ENCODE assay signal across 19 cellular contexts in the genomic region with DNA sequence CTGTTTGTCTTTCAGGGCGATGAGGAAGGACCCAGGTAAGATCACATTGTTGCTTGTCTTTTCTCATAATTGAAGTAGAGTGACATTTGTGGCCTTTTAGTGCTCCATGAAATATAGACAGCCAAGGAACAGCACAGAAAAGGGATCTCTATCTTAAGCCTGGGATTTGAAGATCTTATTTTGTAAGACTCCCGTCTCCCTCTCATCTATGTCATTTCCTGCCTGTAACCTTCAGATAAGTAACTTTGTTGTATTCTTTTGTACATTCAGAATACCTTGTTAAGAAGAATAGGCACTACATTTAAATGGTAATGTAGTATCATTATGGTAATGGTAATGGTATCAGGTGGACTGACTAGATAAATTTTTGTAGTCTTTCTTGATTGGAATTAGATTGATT.
DNase-seq lines count a peak whose midpoint lies in the region; ATAC-seq and TF ChIP-seq lines count a peak whose summit lies in the region.
"Had no signal": no experiment of that assay in that cellular context is flagged by ENCODE, and none has a peak within 500 bp of the region (broad histone marks: within the 10 kb centered on the region; RNA-seq: fewer than 3 reads in every experiment).

No MANE protein-coding gene starts in this region.

- H3K9me3 Mint-ChIP-seq in mesothelial cell of epicardium (peaks cover 9% of the 10 kb centered on the region), chondrocyte (ENCODE audit: low read depth) (peaks cover 4% of the 10 kb centered on the region)
- peaks cover 5% of the 10 kb centered on the region for H3K9me3 Mint-ChIP-seq in stimulated activated effector memory CD8-positive, alpha-beta T cell treated with anti-CD3 and anti-CD28 coated beads, Interleukin-12 subunit alpha, Interleukin-12 subunit beta, amount 100 ng/mL, for 72 hours

- no peaks in the 10 kb centered on the region for H3K27me3 Mint-ChIP-seq in mesothelial cell of epicardium (ENCODE audit: low read depth)
- H3K27me3 Mint-ChIP-seq in chondrocyte (ENCODE audit: low read depth): no peaks in the 10 kb centered on the region

- peaks cover 4% of the 10 kb centered on the region for H3K4me1 Mint-ChIP-seq in mesothelial cell of epicardium
- peaks cover 6% of the 10 kb centered on the region for H3K4me1 Mint-ChIP-seq in stimulated activated effector memory CD8-positive, alpha-beta T cell treated with anti-CD3 and anti-CD28 coated beads, Interleukin-12 subunit alpha, Interleukin-12 subunit beta, amount 100 ng/mL, for 72 hours
- peaks cover 2% of the 10 kb centered on the region for H3K4me1 Mint-ChIP-seq in chondrocyte (ENCODE audit: low read depth)

- H3K27ac Mint-ChIP-seq in mesothelial cell of epicardium: peak overlapping the region; percentile 59
- H3K27ac Mint-ChIP-seq in stimulated activated effector memory CD8-positive, alpha-beta T cell treated with anti-CD3 and anti-CD28 coated beads, Interleukin-12 subunit alpha, Interleukin-12 subunit beta, amount 100 ng/mL, for 72 hours: peak overlapping the region; percentile 8
- no peak overlapping the region for H3K27ac Mint-ChIP-seq in chondrocyte (ENCODE audit: unreplicated experiment)

- no peaks in the 10 kb centered on the region for H3K27me3 ChIP-seq in WERI-Rb-1 (ENCODE audit: insufficient read depth, low read depth, severe bottlenecking)
- H3K27me3 ChIP-seq: BLaER1, MG63 had no signal

- H3K36me3 Mint-ChIP-seq in mesothelial cell of epicardium (peaks cover 54% of the 10 kb centered on the region), chondrocyte (ENCODE audit: low read depth) (peaks cover 20% of the 10 kb centered on the region)
- H3K36me3 Mint-ChIP-seq in stimulated activated effector memory CD8-positive, alpha-beta T cell treated with anti-CD3 and anti-CD28 coated beads, Interleukin-12 subunit alpha, Interleukin-12 subunit beta, amount 100 ng/mL, for 72 hours: peaks cover 18% of the 10 kb centered on the region

- DNase-seq in DMS53 (lab: John Stamatoyannopoulos, UW) (peak; percentile 4), DMS53 treated with DMSO at 0.1 percent for 48 hours (lab: John Stamatoyannopoulos, UW; ENCODE audit: unreplicated experiment) (no peak), dermis blood vessel endothelial cell (peak; percentile 54), mesothelial cell of epicardium (ENCODE audit: low spot score in 2 of 2, unreplicated experiment in 2 of 2) (no peak), NCI-H226 (no peak), WERI-Rb-1 (no peak), chondrocyte (ENCODE audit: low spot score) (no peak)
- DNase-seq in stimulated activated effector memory CD8-positive, alpha-beta T cell treated with anti-CD3 and anti-CD28 coated beads, Interleukin-12 subunit alpha, Interleukin-12 subunit beta, amount 100 ng/mL, for 72 hours (ENCODE audit: low spot score in 2 of 2): no peak
- DNase-seq: 8988T, DMS 273 treated with DMSO at 0.1 percent for 48 hours, IMR-90, Karpas-422, MG63, NCI-H1092 treated with DMSO at 0.1 percent for 48 hours, NCI-H2081 treated with DMSO at 0.1 percent for 48 hours, OCI-M1, RPMI8226, SIG-M5 had no signal

- no peaks in the 10 kb centered on the region; the same call in none of the 2 replicates for H3K36me3 ChIP-seq in WERI-Rb-1

- TF ChIP-seq CTCF in mesothelial cell of epicardium (IDR thresholded peaks at IDR 0.05; ENCODE audit: unreplicated experiment) (no peak), WERI-Rb-1 (IDR thresholded peaks at IDR 0.05; ENCODE audit: low read depth, low read length) (no peak), chondrocyte (IDR thresholded peaks at IDR 0.05) (no peak)

- H3K9me3 ChIP-seq in WERI-Rb-1 (ENCODE audit: severe bottlenecking): no peaks in the 10 kb centered on the region

- no peak for ATAC-seq in stimulated activated effector memory CD8-positive, alpha-beta T cell treated with anti-CD3 and anti-CD28 coated beads, Interleukin-12 subunit alpha, Interleukin-12 subunit beta, amount 100 ng/mL, for 72 hours

- H3K27ac ChIP-seq in WERI-Rb-1: no peak overlapping the region
- H3K27ac ChIP-seq: BLaER1 had no signal

- no peak overlapping the region for H3K4me3 ChIP-seq in WERI-Rb-1 (ENCODE audit: low read depth, low read length)
- H3K4me3 ChIP-seq: BLaER1, MG63 had no signal

- H3K4me3 Mint-ChIP-seq in mesothelial cell of epicardium (no peak overlapping the region), chondrocyte (ENCODE audit: unreplicated experiment) (no peak overlapping the region)
- no peak overlapping the region for H3K4me3 Mint-ChIP-seq in stimulated activated effector memory CD8-positive, alpha-beta T cell treated with anti-CD3 and anti-CD28 coated beads, Interleukin-12 subunit alpha, Interleukin-12 subunit beta, amount 100 ng/mL, for 72 hours

Comparison
In these comparisons a context has a peak if more than half of its experiments do, and no peak if none do; other contexts are left out.
1. DNase-seq: peak in DMS53 (single experiment) and dermis blood vessel endothelial cell (single experiment); none in DMS53 treated with DMSO at 0.1 percent for 48 hours (single experiment), mesothelial cell of epicardium (0 of 2), stimulated activated effector memory CD8-positive, alpha-beta T cell treated with anti-CD3 and anti-CD28 coated beads, Interleukin-12 subunit alpha, Interleukin-12 subunit beta, amount 100 ng/mL, for 72 hours (0 of 2), NCI-H226 (single experiment), WERI-Rb-1 (single experiment) and chondrocyte (single experiment).